ENCODE assay signal across 10 cellular contexts in genomic region chr11:12679471-12679870, GRCh38. TPM values are rescaled to one million over a fixed set of nuclear protein-coding genes. Genes with fewer than 3 reads are reported as not detected.
DNase-seq lines count a peak whose midpoint lies in the region; ATAC-seq and TF ChIP-seq lines count a peak whose summit lies in the region.
"Had no signal": no experiment of that assay in that cellular context is flagged by ENCODE, and none has a peak within 500 bp of the region (broad histone marks: within the 10 kb centered on the region; RNA-seq: fewer than 3 reads in every experiment).

No MANE protein-coding gene starts in this region.

- DNase-seq in epithelial cell of prostate (ENCODE audit: low read depth, low spot score): no peak
- DNase-seq in nephron progenitor cell: no peak
- DNase-seq in stimulated activated naive CD4-positive, alpha-beta T cell (lab: John Stamatoyannopoulos, UW): no peak
- no peak for DNase-seq in cardiac septum (ENCODE audit: low spot score)
- DNase-seq: activated naive CD8-positive, alpha-beta T cell treated with anti-CD3 and anti-CD28 coated beads, Interleukin-2, amount 10 ng/mL, durations not matched to agents 7 days and 5 days; left ventricle myocardium superior had no signal

- H3K4me1 Mint-ChIP-seq in nephron progenitor cell: peaks cover 88% of the 10 kb centered on the region

- no peak overlapping the region for H3K9ac ChIP-seq in HUES64 (ENCODE audit: low read depth, low read length)

- no peaks in the 10 kb centered on the region for H3K9me3 ChIP-seq in HUES64 (ENCODE audit: insufficient read depth, low read depth, low read length)

- no peaks in the 10 kb centered on the region for H3K36me3 Mint-ChIP-seq in nephron progenitor cell (ENCODE audit: low read depth)
- H3K36me3 Mint-ChIP-seq: activated naive CD8-positive, alpha-beta T cell treated with anti-CD3 and anti-CD28 coated beads, Interleukin-2, amount 10 ng/mL, durations not matched to agents 7 days and 5 days had no signal

- peaks cover 8% of the 10 kb centered on the region for H3K36me3 ChIP-seq in HUES64 (ENCODE audit: insufficient read depth, low read length)

- peaks cover 80% of the 10 kb centered on the region for H3K4me1 ChIP-seq in HUES64 (ENCODE audit: insufficient read depth, low read length)

- H3K27ac ChIP-seq in 22Rv1: peak overlapping the region; percentile 17; the same call in 1 of the 2 replicates
- peak overlapping the region; percentile 94; the same call in 1 of the 2 replicates for H3K27ac ChIP-seq in HUES64 (ENCODE audit: low read depth, low read length)
- H3K27ac ChIP-seq in epithelial cell of prostate: peak overlapping the region; percentile 87

- peak overlapping the region; percentile 98 for H3K4me3 Mint-ChIP-seq in nephron progenitor cell
- H3K4me3 Mint-ChIP-seq: activated naive CD8-positive, alpha-beta T cell treated with anti-CD3 and anti-CD28 coated beads, Interleukin-2, amount 10 ng/mL, durations not matched to agents 7 days and 5 days had no signal

- intact Hi-C loops in cardiac septum (cut with DNase I): loop anchor here (5.0 kb wide), 2 partner anchors 208 to 302 kb away; partner anchors contain the start of gene PARVA

- peaks cover 5% of the 10 kb centered on the region for H3K27me3 Mint-ChIP-seq in nephron progenitor cell (ENCODE audit: low read depth, poor library complexity)

- peak overlapping the region; percentile 77 for H3K27ac Mint-ChIP-seq in nephron progenitor cell
- H3K27ac Mint-ChIP-seq: activated naive CD8-positive, alpha-beta T cell treated with anti-CD3 and anti-CD28 coated beads, Interleukin-2, amount 10 ng/mL, durations not matched to agents 7 days and 5 days had no signal

- H3K4me3 ChIP-seq in HUES64 (ENCODE audit: low read length): peak overlapping the region; percentile 44

- peaks cover 6% of the 10 kb centered on the region; the same call in 1 of the 2 replicates for H3K27me3 ChIP-seq in HUES64 (ENCODE audit: insufficient read depth, low read length)

- no peaks in the 10 kb centered on the region for H3K9me3 Mint-ChIP-seq in nephron progenitor cell
- H3K9me3 Mint-ChIP-seq: activated naive CD8-positive, alpha-beta T cell treated with anti-CD3 and anti-CD28 coated beads, Interleukin-2, amount 10 ng/mL, durations not matched to agents 7 days and 5 days had no signal

- TF ChIP-seq CTCF in 22Rv1 (IDR thresholded peaks at IDR 0.05) (no peak), nephron progenitor cell (IDR thresholded peaks at IDR 0.05) (no peak)

- ATAC-seq in HG03159 (IDR thresholded peaks at IDR 0.05; ENCODE audit: unreplicated experiment) (no peak), GM21723 (IDR thresholded peaks at IDR 0.05; ENCODE audit: unreplicated experiment) (no peak)

RNA-seq across cellular contexts. Expression of gene TEAD1, which starts 5.2 kb away (rescaled TPM):
- 49.4 TPM for polyA plus RNA-seq in HUES64 (2013, experiment 1 of 2)
- 51.8 TPM for polyA plus RNA-seq in HUES64 (2013, experiment 2 of 2)
- total RNA-seq in cardiac septum: 103 TPM
- total RNA-seq: activated naive CD8-positive, alpha-beta T cell treated with anti-CD3 and anti-CD28 coated beads, Interleukin-2, amount 10 ng/mL, durations not matched to agents 7 days and 5 days had no signal

Comparison
In these comparisons a context has a peak if more than half of its experiments do, and no peak if none do; other contexts are left out.
1. H3K27ac ChIP-seq: peak in every context shown above with its lines; median percentile 94 in HUES64; 87 in epithelial cell of prostate; 17 in 22Rv1.